In the genomic region with DNA sequence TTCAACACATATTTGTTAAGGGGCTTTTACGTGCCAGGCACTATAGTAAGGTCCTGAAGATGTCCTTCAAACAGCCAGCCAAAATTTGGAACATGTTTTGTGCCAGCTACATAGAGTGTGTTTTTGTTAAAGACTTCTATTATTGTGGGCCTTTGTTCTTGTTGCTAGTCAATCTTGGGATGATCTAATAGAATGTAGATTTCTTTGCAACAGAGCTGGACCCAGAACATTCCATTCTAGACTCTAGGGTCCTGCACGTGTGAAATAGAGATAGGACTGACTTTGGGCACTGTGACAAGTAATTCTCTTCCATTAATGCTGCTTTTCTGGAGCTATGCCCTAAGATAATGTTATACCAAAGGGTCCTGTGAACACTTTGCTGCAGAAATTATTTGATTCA, we compare ENCODE assay signal across 1 cellular context.
TF ChIP-seq lines count a peak whose summit lies in the region.

No MANE protein-coding gene starts in this region.

TF ChIP-seq in IMR-90, 13 proteins besides CTCF, POLR2A, EP300 and RAD21:
- TF ChIP-seq, protein P1, sequence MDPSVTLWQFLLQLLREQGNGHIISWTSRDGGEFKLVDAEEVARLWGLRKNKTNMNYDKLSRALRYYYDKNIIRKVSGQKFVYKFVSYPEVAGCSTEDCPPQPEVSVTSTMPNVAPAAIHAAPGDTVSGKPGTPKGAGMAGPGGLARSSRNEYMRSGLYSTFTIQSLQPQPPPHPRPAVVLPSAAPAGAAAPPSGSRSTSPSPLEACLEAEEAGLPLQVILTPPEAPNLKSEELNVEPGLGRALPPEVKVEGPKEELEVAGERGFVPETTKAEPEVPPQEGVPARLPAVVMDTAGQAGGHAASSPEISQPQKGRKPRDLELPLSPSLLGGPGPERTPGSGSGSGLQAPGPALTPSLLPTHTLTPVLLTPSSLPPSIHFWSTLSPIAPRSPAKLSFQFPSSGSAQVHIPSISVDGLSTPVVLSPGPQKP (IDR thresholded peaks at IDR 0.05; ENCODE audit: borderline replicate concordance, low read depth, low read length): no peak
- TF ChIP-seq MAZ (IDR thresholded peaks at IDR 0.05; ENCODE audit: borderline replicate concordance, low read depth, low read length) (no peak), MAFK (IDR thresholded peaks at IDR 0.05; ENCODE audit: low read depth, low read length) (no peak), MXI1 (IDR thresholded peaks at IDR 0.05; ENCODE audit: borderline replicate concordance, low read depth, low read length) (no peak), NFE2L2 (IDR thresholded peaks at IDR 0.05; ENCODE audit: low read depth, low read length) (no peak), CHD1 (IDR thresholded peaks at IDR 0.05; ENCODE audit: low read depth, low read length) (no peak), RFX5 (IDR thresholded peaks at IDR 0.05; ENCODE audit: low read depth, low read length) (no peak), CEBPB (IDR thresholded peaks at IDR 0.05; ENCODE audit: low read depth, low read length) (no peak)
- TF ChIP-seq, protein P2, sequence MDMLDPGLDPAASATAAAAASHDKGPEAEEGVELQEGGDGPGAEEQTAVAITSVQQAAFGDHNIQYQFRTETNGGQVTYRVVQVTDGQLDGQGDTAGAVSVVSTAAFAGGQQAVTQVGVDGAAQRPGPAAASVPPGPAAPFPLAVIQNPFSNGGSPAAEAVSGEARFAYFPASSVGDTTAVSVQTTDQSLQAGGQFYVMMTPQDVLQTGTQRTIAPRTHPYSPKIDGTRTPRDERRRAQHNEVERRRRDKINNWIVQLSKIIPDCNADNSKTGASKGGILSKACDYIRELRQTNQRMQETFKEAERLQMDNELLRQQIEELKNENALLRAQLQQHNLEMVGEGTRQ (IDR thresholded peaks at IDR 0.05; ENCODE audit: low read depth, low read length): no peak
